ENCODE assay signal across 17 cellular contexts in the genomic region with DNA sequence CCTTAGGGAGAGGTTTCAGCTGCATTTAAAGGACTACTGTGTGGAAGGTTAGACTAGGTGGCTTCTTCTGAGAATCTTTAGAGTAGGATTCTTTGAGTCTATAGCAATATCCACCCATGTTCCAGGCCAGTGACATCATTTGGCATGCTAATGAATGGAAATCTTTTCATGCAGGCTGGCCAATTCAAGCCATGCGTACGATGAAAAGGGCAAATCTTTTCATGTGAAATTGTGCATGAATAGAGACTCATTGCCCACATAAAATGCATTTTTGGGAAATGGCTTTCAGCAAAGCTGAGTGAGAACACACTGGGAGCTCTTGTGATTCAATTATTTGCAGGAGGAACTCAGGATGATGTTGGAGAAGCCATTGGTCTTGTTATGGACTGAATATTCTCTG.
"Had no signal": no experiment of that assay in that cellular context is flagged by ENCODE, and none has a peak within 500 bp of the region (broad histone marks: within the 10 kb centered on the region; RNA-seq: fewer than 3 reads in every experiment).

No MANE protein-coding gene starts in this region.

- H3K27ac Mint-ChIP-seq: naive thymus-derived CD4-positive, alpha-beta T cell; nephron progenitor cell; stimulated activated memory B cell treated with anti-CD40 and anti-IgM and Interleukin-4, amounts not matched to agents 10 μg/mL and 1 μg/mL and 100 μg/mL, for 72 hours; stimulated activated naive CD8-positive, alpha-beta T cell treated with anti-CD3 and anti-CD28 coated beads, Interleukin-15, Interleukin-2, amounts not matched to agents 100 ng/mL and 50 ng/mL, for 24 hours had no signal

- H3K36me3 Mint-ChIP-seq: naive thymus-derived CD4-positive, alpha-beta T cell; stimulated activated memory B cell treated with anti-CD40 and anti-IgM and Interleukin-4, amounts not matched to agents 10 μg/mL and 1 μg/mL and 100 μg/mL, for 72 hours had no signal

- H3K27me3 ChIP-seq: heart right ventricle, neutrophil, spleen, tibial artery, upper lobe of left lung, uterus had no signal

- H3K36me3 ChIP-seq: heart right ventricle, neutrophil, spleen, tibial artery, upper lobe of left lung, uterus had no signal

- H3K4me1 ChIP-seq: heart right ventricle, spleen, tibial artery, upper lobe of left lung, uterus had no signal

- DNase-seq: effector memory CD4-positive, alpha-beta T cell; heart right ventricle; hypothalamus; kidney glomerular epithelial cell; naive thymus-derived CD4-positive, alpha-beta T cell; nephron progenitor cell; psoas muscle; spleen; stimulated activated CD4-positive, alpha-beta T cell treated with anti-CD3 and anti-CD28 coated beads, Interleukin-15, amount 100 ng/mL, for 24 hours; stimulated activated CD4-positive, alpha-beta T cell treated with anti-CD3 and anti-CD28 coated beads, Interleukin-1b, Interleukin-23, amount 100 ng/mL, for 48 hours; stimulated activated CD4-positive, alpha-beta T cell treated with anti-CD3 and anti-CD28 coated beads, Interleukin-4, amount 100 ng/mL, for 24 hours; tibial artery; upper lobe of left lung; uterus had no signal

- H3K9me3 ChIP-seq: heart right ventricle, neutrophil, psoas muscle, spleen, tibial artery, upper lobe of left lung, uterus had no signal

- H3K4me3 ChIP-seq: heart right ventricle, psoas muscle, spleen, tibial artery, upper lobe of left lung, uterus had no signal

- H3K9me3 Mint-ChIP-seq: nephron progenitor cell; stimulated activated naive CD8-positive, alpha-beta T cell treated with anti-CD3 and anti-CD28 coated beads, Interleukin-15, Interleukin-2, amounts not matched to agents 100 ng/mL and 50 ng/mL, for 24 hours had no signal

- H3K4me1 Mint-ChIP-seq: naive thymus-derived CD4-positive, alpha-beta T cell; nephron progenitor cell; stimulated activated memory B cell treated with anti-CD40 and anti-IgM and Interleukin-4, amounts not matched to agents 10 μg/mL and 1 μg/mL and 100 μg/mL, for 72 hours had no signal

- H3K27ac ChIP-seq: heart right ventricle, neutrophil, psoas muscle, spleen, tibial artery, upper lobe of left lung, uterus had no signal

- H3K4me3 Mint-ChIP-seq: naive thymus-derived CD4-positive, alpha-beta T cell; nephron progenitor cell; stimulated activated memory B cell treated with anti-CD40 and anti-IgM and Interleukin-4, amounts not matched to agents 10 μg/mL and 1 μg/mL and 100 μg/mL, for 72 hours; stimulated activated naive CD8-positive, alpha-beta T cell treated with anti-CD3 and anti-CD28 coated beads, Interleukin-15, Interleukin-2, amounts not matched to agents 100 ng/mL and 50 ng/mL, for 24 hours had no signal
